In genomic region chr10:98474628-98475027, GRCh38 we compare ENCODE assay signal across 17 cellular contexts. TPM values are rescaled to one million over a fixed set of nuclear protein-coding genes. Genes with fewer than 3 reads are reported as not detected.
DNase-seq lines count a peak whose midpoint lies in the region; ATAC-seq and TF ChIP-seq lines count a peak whose summit lies in the region.
"Had no signal": no experiment of that assay in that cellular context is flagged by ENCODE, and none has a peak within 500 bp of the region (broad histone marks: within the 10 kb centered on the region; RNA-seq: fewer than 3 reads in every experiment).

No MANE protein-coding gene starts in this region.

- no peaks in the 10 kb centered on the region for H3K9me3 Mint-ChIP-seq in activated naive CD4-positive, alpha-beta T cell treated with anti-CD3 and anti-CD28 coated beads, Interleukin-2, amount 50 U/mL, for 72 hours
- H3K9me3 Mint-ChIP-seq: activated T-cell treated with anti-CD3 and anti-CD28 coated beads, Interleukin-2, amount 50 U/mL, for 24 hours had no signal

- H3K9me3 ChIP-seq in DOHH2 (ENCODE audit: control insufficient read depth, insufficient read depth, low read length) = no peaks in the 10 kb centered on the region
- H3K9me3 ChIP-seq: A549 had no signal

- DNase-seq in glomerular visceral epithelial cell (ENCODE audit: extremely low spot score) = no peak
- no peak for DNase-seq in activated CD4-positive, alpha-beta T cell treated with anti-CD3 and anti-CD28 coated beads, Interleukin-2, amount 50 U/mL, for 1 hour
- DNase-seq in activated naive CD4-positive, alpha-beta T cell treated with anti-CD3 and anti-CD28 coated beads, Interleukin-2, amount 50 U/mL, for 72 hours (ENCODE audit: low spot score in 2 of 2) = no peak
- DNase-seq in middle frontal gyrus (ENCODE audit: extremely low spot score, low spot score) = no peak
- DNase-seq: activated CD4-positive, alpha-beta T cell treated with anti-CD3 and anti-CD28 coated beads for 4 hours; activated T-cell treated with anti-CD3 and anti-CD28 coated beads, Interleukin-2, amount 50 U/mL, for 24 hours; COR-L47; left cardiac atrium; NCI-H2081; NCI-H82; stimulated activated CD4-positive, alpha-beta T cell treated with anti-CD3 and anti-CD28 coated beads, Interleukin-12 subunit alpha, Interleukin-12 subunit beta, amount 100 ng/mL, for 4 hours had no signal

- ATAC-seq in GM19452 (IDR thresholded peaks at IDR 0.05; ENCODE audit: unreplicated experiment) (peak; percentile 62), HG02763 (IDR thresholded peaks at IDR 0.05; ENCODE audit: unreplicated experiment) (peak; percentile 69), HG03469 (IDR thresholded peaks at IDR 0.05; ENCODE audit: unreplicated experiment) (peak; percentile 53)
- ATAC-seq in activated naive CD4-positive, alpha-beta T cell treated with anti-CD3 and anti-CD28 coated beads, Interleukin-2, amount 50 U/mL, for 72 hours = no peak
- ATAC-seq: A549, left cardiac atrium had no signal

- H3K79me2 ChIP-seq in DOHH2 (ENCODE audit: control insufficient read depth, low read length) = no peaks in the 10 kb centered on the region
- H3K79me2 ChIP-seq: hepatocyte had no signal

- H3K36me3 Mint-ChIP-seq in activated naive CD4-positive, alpha-beta T cell treated with anti-CD3 and anti-CD28 coated beads, Interleukin-2, amount 50 U/mL, for 72 hours = no peaks in the 10 kb centered on the region

- no peak for TF ChIP-seq CTCF in DOHH2 (IDR thresholded peaks at IDR 0.05; ENCODE audit: low read depth, low read length, poor library complexity, severe bottlenecking)

- no peaks in the 10 kb centered on the region for H4K20me1 ChIP-seq in DOHH2 (ENCODE audit: control insufficient read depth, insufficient read depth, low read depth, low read length)

- peak overlapping the region; percentile 58 for H3K4me2 ChIP-seq in DOHH2 (ENCODE audit: low read length)
- H3K4me2 ChIP-seq: A549, hepatocyte had no signal

- no peak overlapping the region for H3K27ac Mint-ChIP-seq in activated naive CD4-positive, alpha-beta T cell treated with anti-CD3 and anti-CD28 coated beads, Interleukin-2, amount 50 U/mL, for 72 hours
- H3K27ac Mint-ChIP-seq: activated T-cell treated with anti-CD3 and anti-CD28 coated beads, Interleukin-2, amount 50 U/mL, for 24 hours had no signal

- no peaks in the 10 kb centered on the region for H3F3A ChIP-seq in DOHH2 (ENCODE audit: control insufficient read depth, insufficient read depth)

- peak overlapping the region; percentile 55 for H3K27ac ChIP-seq in DOHH2 (ENCODE audit: low read depth, low read length)
- H3K27ac ChIP-seq: A549, hepatocyte had no signal

- peaks cover 40% of the 10 kb centered on the region for H3K4me1 ChIP-seq in DOHH2 (ENCODE audit: control insufficient read depth, low read length)
- H3K4me1 ChIP-seq: A549 had no signal

- H3K27me3 ChIP-seq in DOHH2 (ENCODE audit: control insufficient read depth, low read length) = no peaks in the 10 kb centered on the region
- H3K27me3 ChIP-seq: hepatocyte had no signal

- H3K4me3 ChIP-seq in DOHH2 (ENCODE audit: low read length) = peak overlapping the region; percentile 53
- H3K4me3 ChIP-seq: A549, hepatocyte had no signal

- no peaks in the 10 kb centered on the region for H3K36me3 ChIP-seq in DOHH2 (ENCODE audit: control insufficient read depth, low read length)

- no peaks in the 10 kb centered on the region for H3K9me2 ChIP-seq in DOHH2 (replicated peaks; ENCODE audit: control insufficient read depth, low read length)

RNA-seq across cellular contexts. Expression of gene HPS1, which starts 27.9 kb away (rescaled TPM):
- total RNA-seq in activated naive CD4-positive, alpha-beta T cell treated with anti-CD3 and anti-CD28 coated beads, Interleukin-2, amount 50 U/mL, for 72 hours = 10 to 100 TPM; 22.8 to 57.4 TPM

RNA-seq across cellular contexts. Expression of gene PYROXD2, which starts 59.6 kb away (rescaled TPM):
- total RNA-seq in activated naive CD4-positive, alpha-beta T cell treated with anti-CD3 and anti-CD28 coated beads, Interleukin-2, amount 50 U/mL, for 72 hours = 1 to 10 TPM; 2.3 to 7.0 TPM

Comparison
In these comparisons a context has a peak if more than half of its experiments do, and no peak if none do; other contexts are left out.
1. ATAC-seq: peak in GM19452 (single experiment), HG02763 (single experiment) and HG03469 (single experiment); none in activated naive CD4-positive, alpha-beta T cell treated with anti-CD3 and anti-CD28 coated beads, Interleukin-2, amount 50 U/mL, for 72 hours (0 of 2).